In the genomic region with DNA sequence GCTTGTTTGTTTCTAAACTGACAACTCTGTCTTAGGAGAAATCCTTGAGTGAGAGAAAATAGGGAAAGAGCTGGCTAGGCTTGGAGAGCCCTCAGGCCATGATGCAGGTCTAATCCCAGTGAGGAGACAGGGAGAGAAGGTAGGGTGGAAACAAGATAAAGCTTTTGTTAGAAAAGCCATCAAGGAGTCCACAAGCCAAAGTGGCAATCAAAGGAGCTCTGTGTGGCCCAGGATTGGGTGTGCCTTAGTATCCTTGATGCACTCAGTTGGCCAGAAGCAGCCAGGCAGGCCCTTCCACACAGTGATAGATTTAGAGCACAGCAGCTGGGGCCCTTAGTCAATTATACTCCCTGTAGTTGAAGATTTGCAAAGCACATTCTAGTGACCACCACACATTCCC, we compare ENCODE assay signal across 14 cellular contexts.
"Had no signal": no experiment of that assay in that cellular context is flagged by ENCODE, and none has a peak within 500 bp of the region (broad histone marks: within the 10 kb centered on the region; RNA-seq: fewer than 3 reads in every experiment).

No MANE protein-coding gene starts in this region.

- DNase-seq: activated CD4-positive, alpha-beta T cell treated with anti-CD3 and anti-CD28 coated beads, Interleukin-2, amount 10 ng/mL, durations not matched to agents 7 days and 5 days; activated CD4-positive, CD25-positive, alpha-beta regulatory T cell; activated CD8-positive, alpha-beta memory T cell treated with anti-CD3 and anti-CD28 coated beads for 24 hours; activated naive CD4-positive, alpha-beta T cell treated with anti-CD3 and anti-CD28 coated beads, Interleukin-2, amount 50 U/mL, for 16 hours; activated T-cell treated with anti-CD3 and anti-CD28 coated beads for 4 hours; body of pancreas; cerebellar nuclear complex; dermis blood vessel endothelial cell; naive B cell; T-cell; trophoblast cell had no signal

- H3K4me3 ChIP-seq: body of pancreas, smooth muscle cell had no signal

- H3K27ac ChIP-seq: body of pancreas, neutrophil had no signal

- H3K9me3 ChIP-seq: body of pancreas, neutrophil had no signal

- H3K36me3 ChIP-seq: neutrophil had no signal

- H3K27me3 ChIP-seq: body of pancreas, neutrophil had no signal

- ATAC-seq: activated T-helper 17 cell treated with anti-CD3 and anti-CD28 coated beads, Interleukin-2, amount 50 U/mL, for 72 hours; body of pancreas; T-cell had no signal
